24 cellular contexts compared by ENCODE assay signal in genomic region chr12:99260597-99260996, GRCh38.
"Had no signal": no experiment of that assay in that cellular context is flagged by ENCODE, and none has a peak within 500 bp of the region (broad histone marks: within the 10 kb centered on the region; RNA-seq: fewer than 3 reads in every experiment).

No MANE protein-coding gene starts in this region.

- H3K4me3 Mint-ChIP-seq: naive thymus-derived CD8-positive, alpha-beta T cell; nephron progenitor cell; stimulated activated memory B cell treated with anti-CD40 and anti-IgM and Interleukin-4, amounts not matched to agents 10 μg/mL and 1 μg/mL and 100 μg/mL, for 72 hours had no signal

- H3K27ac ChIP-seq: hepatocyte, lower lobe of right lung, ovary, right atrium auricular region, right lobe of liver, spleen, stomach, suprapubic skin, thoracic aorta, tibial artery, upper lobe of right lung had no signal

- DNase-seq: heart right ventricle; kidney glomerular epithelial cell; left cardiac atrium; left ventricle myocardium superior; lower lobe of right lung; mammary epithelial cell; naive thymus-derived CD8-positive, alpha-beta T cell; nephron progenitor cell; ovary; right lobe of liver; spleen; stimulated activated CD4-positive, alpha-beta T cell treated with anti-CD3 and anti-CD28 coated beads, Interleukin-4, amount 100 ng/mL, for 4 hours; stimulated activated CD8-positive, alpha-beta memory T cell treated with anti-CD3 and anti-CD28 coated beads, Interleukin-4, amount 100 ng/mL, for 48 hours; stimulated activated naive CD4-positive, alpha-beta T cell treated with Interleukin-2 at 50 U/mL for 16 hours; stomach; tibial artery; trophoblast cell; upper lobe of right lung had no signal

- H3K27ac Mint-ChIP-seq: naive thymus-derived CD8-positive, alpha-beta T cell; nephron progenitor cell; progenitor cell of endocrine pancreas; stimulated activated memory B cell treated with anti-CD40 and anti-IgM and Interleukin-4, amounts not matched to agents 10 μg/mL and 1 μg/mL and 100 μg/mL, for 72 hours had no signal

- H3K4me3 ChIP-seq: hepatocyte, lower lobe of right lung, ovary, right atrium auricular region, right lobe of liver, spleen, stomach, suprapubic skin, thoracic aorta, tibial artery, upper lobe of right lung had no signal

- H3K9me3 Mint-ChIP-seq: nephron progenitor cell had no signal

- H3K4me1 Mint-ChIP-seq: naive thymus-derived CD8-positive, alpha-beta T cell; stimulated activated memory B cell treated with anti-CD40 and anti-IgM and Interleukin-4, amounts not matched to agents 10 μg/mL and 1 μg/mL and 100 μg/mL, for 72 hours had no signal

- H3K36me3 ChIP-seq: heart right ventricle, lower lobe of right lung, ovary, right atrium auricular region, right lobe of liver, spleen, stomach, suprapubic skin, thoracic aorta, tibial artery, upper lobe of right lung had no signal

- H3K36me3 Mint-ChIP-seq: naive thymus-derived CD8-positive, alpha-beta T cell; stimulated activated memory B cell treated with anti-CD40 and anti-IgM and Interleukin-4, amounts not matched to agents 10 μg/mL and 1 μg/mL and 100 μg/mL, for 72 hours had no signal

- H3K27me3 Mint-ChIP-seq: naive thymus-derived CD8-positive, alpha-beta T cell; progenitor cell of endocrine pancreas; stimulated activated memory B cell treated with anti-CD40 and anti-IgM and Interleukin-4, amounts not matched to agents 10 μg/mL and 1 μg/mL and 100 μg/mL, for 72 hours had no signal

- H3K27me3 ChIP-seq: heart right ventricle, hepatocyte, ovary, right atrium auricular region, right lobe of liver, spleen, stomach, suprapubic skin, tibial artery, upper lobe of right lung had no signal

- H3K4me1 ChIP-seq: lower lobe of right lung, right atrium auricular region, right lobe of liver, spleen, upper lobe of right lung had no signal

- H3K9me3 ChIP-seq: heart right ventricle, lower lobe of right lung, ovary, right atrium auricular region, right lobe of liver, spleen, stomach, suprapubic skin, thoracic aorta, tibial artery, upper lobe of right lung had no signal
